Comparison of ENCODE assay signal across 1 cellular context in the genomic region with DNA sequence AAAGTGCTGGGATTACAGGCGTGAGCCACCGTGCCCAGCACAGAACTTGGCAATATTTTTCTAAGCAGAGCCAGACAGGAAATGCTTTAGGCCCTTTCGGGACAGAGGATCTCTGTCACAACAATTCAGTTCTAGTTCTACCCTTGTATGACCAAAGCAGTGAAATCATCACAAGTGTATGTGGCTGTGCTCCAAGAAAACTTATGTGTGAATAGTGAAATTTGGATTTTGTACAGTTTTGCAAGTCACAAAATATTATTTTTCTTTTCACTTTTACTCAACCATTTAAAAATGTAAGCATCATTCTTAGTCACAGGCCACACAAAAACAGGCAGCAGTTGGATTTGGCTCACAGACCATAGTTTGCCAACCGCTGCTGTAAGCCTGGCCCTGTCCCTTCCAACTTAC.
TF ChIP-seq lines count a peak whose summit lies in the region.

No MANE protein-coding gene starts in this region.

TF ChIP-seq in SK-N-SH, 30 proteins besides CTCF, POLR2A, EP300 and RAD21 (continued from another document):
- TF ChIP-seq, protein P1, sequence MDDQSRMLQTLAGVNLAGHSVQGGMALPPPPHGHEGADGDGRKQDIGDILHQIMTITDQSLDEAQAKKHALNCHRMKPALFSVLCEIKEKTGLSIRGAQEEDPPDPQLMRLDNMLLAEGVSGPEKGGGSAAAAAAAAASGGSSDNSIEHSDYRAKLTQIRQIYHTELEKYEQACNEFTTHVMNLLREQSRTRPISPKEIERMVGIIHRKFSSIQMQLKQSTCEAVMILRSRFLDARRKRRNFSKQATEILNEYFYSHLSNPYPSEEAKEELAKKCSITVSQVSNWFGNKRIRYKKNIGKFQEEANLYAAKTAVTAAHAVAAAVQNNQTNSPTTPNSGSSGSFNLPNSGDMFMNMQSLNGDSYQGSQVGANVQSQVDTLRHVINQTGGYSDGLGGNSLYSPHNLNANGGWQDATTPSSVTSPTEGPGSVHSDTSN (IDR thresholded peaks at IDR 0.05), result peak; percentile 63
- TF ChIP-seq GABPA (IDR thresholded peaks at IDR 0.05; ENCODE audit: low read depth), result no peak
- TF ChIP-seq RXRA (IDR thresholded peaks at IDR 0.05; ENCODE audit: borderline replicate concordance, low read depth), result 0 out of 2 replicates have a peak, but pooled peaks have one; percentile 14
- no peak; the same call in none of the 2 replicates for TF ChIP-seq TCF12 (IDR thresholded peaks at IDR 0.05)
- TF ChIP-seq JUND (IDR thresholded peaks at IDR 0.05), result peak; percentile 60
- TF ChIP-seq, protein P2, sequence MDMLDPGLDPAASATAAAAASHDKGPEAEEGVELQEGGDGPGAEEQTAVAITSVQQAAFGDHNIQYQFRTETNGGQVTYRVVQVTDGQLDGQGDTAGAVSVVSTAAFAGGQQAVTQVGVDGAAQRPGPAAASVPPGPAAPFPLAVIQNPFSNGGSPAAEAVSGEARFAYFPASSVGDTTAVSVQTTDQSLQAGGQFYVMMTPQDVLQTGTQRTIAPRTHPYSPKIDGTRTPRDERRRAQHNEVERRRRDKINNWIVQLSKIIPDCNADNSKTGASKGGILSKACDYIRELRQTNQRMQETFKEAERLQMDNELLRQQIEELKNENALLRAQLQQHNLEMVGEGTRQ (IDR thresholded peaks at IDR 0.05; ENCODE audit: borderline replicate concordance, low read depth, low read length), result no peak
- no peak for TF ChIP-seq POLR2AphosphoS5 (IDR thresholded peaks at IDR 0.05; ENCODE audit: low read depth, low read length)
- TF ChIP-seq YY1 (IDR thresholded peaks at IDR 0.05; ENCODE audit: low read depth), result no peak
- no peak for TF ChIP-seq MXI1 (IDR thresholded peaks at IDR 0.05; ENCODE audit: low read depth, low read length)
- TF ChIP-seq, protein P3, sequence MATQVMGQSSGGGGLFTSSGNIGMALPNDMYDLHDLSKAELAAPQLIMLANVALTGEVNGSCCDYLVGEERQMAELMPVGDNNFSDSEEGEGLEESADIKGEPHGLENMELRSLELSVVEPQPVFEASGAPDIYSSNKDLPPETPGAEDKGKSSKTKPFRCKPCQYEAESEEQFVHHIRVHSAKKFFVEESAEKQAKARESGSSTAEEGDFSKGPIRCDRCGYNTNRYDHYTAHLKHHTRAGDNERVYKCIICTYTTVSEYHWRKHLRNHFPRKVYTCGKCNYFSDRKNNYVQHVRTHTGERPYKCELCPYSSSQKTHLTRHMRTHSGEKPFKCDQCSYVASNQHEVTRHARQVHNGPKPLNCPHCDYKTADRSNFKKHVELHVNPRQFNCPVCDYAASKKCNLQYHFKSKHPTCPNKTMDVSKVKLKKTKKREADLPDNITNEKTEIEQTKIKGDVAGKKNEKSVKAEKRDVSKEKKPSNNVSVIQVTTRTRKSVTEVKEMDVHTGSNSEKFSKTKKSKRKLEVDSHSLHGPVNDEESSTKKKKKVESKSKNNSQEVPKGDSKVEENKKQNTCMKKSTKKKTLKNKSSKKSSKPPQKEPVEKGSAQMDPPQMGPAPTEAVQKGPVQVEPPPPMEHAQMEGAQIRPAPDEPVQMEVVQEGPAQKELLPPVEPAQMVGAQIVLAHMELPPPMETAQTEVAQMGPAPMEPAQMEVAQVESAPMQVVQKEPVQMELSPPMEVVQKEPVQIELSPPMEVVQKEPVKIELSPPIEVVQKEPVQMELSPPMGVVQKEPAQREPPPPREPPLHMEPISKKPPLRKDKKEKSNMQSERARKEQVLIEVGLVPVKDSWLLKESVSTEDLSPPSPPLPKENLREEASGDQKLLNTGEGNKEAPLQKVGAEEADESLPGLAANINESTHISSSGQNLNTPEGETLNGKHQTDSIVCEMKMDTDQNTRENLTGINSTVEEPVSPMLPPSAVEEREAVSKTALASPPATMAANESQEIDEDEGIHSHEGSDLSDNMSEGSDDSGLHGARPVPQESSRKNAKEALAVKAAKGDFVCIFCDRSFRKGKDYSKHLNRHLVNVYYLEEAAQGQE (IDR thresholded peaks at IDR 0.05; ENCODE audit: low read depth, low read length), result no peak
- TF ChIP-seq RCOR1 (IDR thresholded peaks at IDR 0.05; ENCODE audit: low read length), result no peak
- no peak for TF ChIP-seq CHD2 (IDR thresholded peaks at IDR 0.05; ENCODE audit: low read length, partially characterized antibody)
- no peak for TF ChIP-seq FOXJ3 (CRISPR knock-in tag; IDR thresholded peaks at IDR 0.05)
- no peak for TF ChIP-seq MEF2A (IDR thresholded peaks at IDR 0.05; ENCODE audit: borderline replicate concordance, low read depth)
- TF ChIP-seq ELF1 (IDR thresholded peaks at IDR 0.05), result no peak
- TF ChIP-seq RFX5 (IDR thresholded peaks at IDR 0.05; ENCODE audit: low read length), result no peak
- no peak for TF ChIP-seq FOXM1 (IDR thresholded peaks at IDR 0.05; ENCODE audit: low read depth)
- no peak for TF ChIP-seq GATA2 (CRISPR knock-in tag; IDR thresholded peaks at IDR 0.05)
- no peak for TF ChIP-seq SMC3 (IDR thresholded peaks at IDR 0.05; ENCODE audit: low read depth, low read length)
- no peak for TF ChIP-seq EZH2phosphoT487 (IDR thresholded peaks at IDR 0.05; ENCODE audit: borderline replicate concordance, low read depth)
- TF ChIP-seq NFIC (IDR thresholded peaks at IDR 0.05; ENCODE audit: borderline replicate concordance), result peak; percentile 81
- peak; percentile 57; the same call in 1 of the 2 replicates for TF ChIP-seq FOSL2 (IDR thresholded peaks at IDR 0.05; ENCODE audit: borderline replicate concordance, low read depth)
- TF ChIP-seq TAF1 (IDR thresholded peaks at IDR 0.05; ENCODE audit: borderline replicate concordance, low read depth, low read length), result no peak
- no peak for TF ChIP-seq SIN3A (IDR thresholded peaks at IDR 0.05; ENCODE audit: borderline replicate concordance, low read depth, low read length)
- TF ChIP-seq, protein P4, sequence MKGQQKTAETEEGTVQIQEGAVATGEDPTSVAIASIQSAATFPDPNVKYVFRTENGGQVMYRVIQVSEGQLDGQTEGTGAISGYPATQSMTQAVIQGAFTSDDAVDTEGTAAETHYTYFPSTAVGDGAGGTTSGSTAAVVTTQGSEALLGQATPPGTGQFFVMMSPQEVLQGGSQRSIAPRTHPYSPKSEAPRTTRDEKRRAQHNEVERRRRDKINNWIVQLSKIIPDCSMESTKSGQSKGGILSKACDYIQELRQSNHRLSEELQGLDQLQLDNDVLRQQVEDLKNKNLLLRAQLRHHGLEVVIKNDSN (IDR thresholded peaks at IDR 0.05; ENCODE audit: borderline replicate concordance, low read depth), result no peak
- TF ChIP-seq, protein P5, sequence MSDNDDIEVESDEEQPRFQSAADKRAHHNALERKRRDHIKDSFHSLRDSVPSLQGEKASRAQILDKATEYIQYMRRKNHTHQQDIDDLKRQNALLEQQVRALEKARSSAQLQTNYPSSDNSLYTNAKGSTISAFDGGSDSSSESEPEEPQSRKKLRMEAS (IDR thresholded peaks at IDR 0.05; ENCODE audit: low read depth), result no peak
